8 cellular contexts compared by ENCODE assay signal in genomic region chr3:69051796-69052566, GRCh38. TPM values are rescaled to one million over a fixed set of nuclear protein-coding genes. Genes with fewer than 3 reads are reported as not detected.
DNase-seq lines count a peak whose midpoint lies in the region; ATAC-seq and TF ChIP-seq lines count a peak whose summit lies in the region.

TMF1 (minus strand) TSS chr3:69052333; CDS start chr3:69052086, 247 bp downstream.

- TF ChIP-seq CTCF in activated B cell treated with CpG ODN at 0.5 μM for 24 hours (IDR thresholded peaks at IDR 0.05) (no peak), colonic mucosa (IDR thresholded peaks at IDR 0.05) (no peak), left lung (IDR thresholded peaks at IDR 0.05) (no peak)

- peak within 1 kb of the TSS; percentile 98 for H3K27ac ChIP-seq in colonic mucosa
- H3K27ac ChIP-seq in left lung: peak within 1 kb of the TSS; percentile 96 to 98

- H3K9me3 ChIP-seq in colonic mucosa (no peaks in the 10 kb centered on the region), left lung (no peaks in the 10 kb centered on the region)

- intact Hi-C loops in activated B cell treated with CpG ODN at 0.5 μM for 24 hours (cut with micrococcal nuclease): loop anchor here (1.0 kb wide), 4 partner anchors 28 to 69 kb away; partner anchors contain the start of genes ARL6IP5, EOGT and UBA3
- intact Hi-C loops in colonic mucosa (cut with DNase I): loop anchor here (5.0 kb wide), 1 partner anchor 40 kb away; the partner anchor contains the start of gene EOGT
- intact Hi-C loops in left lung (cut with DNase I): no loop called here

- CTCF ChIA-PET in activated B cell treated with CpG ODN at 0.5 μM for 24 hours (lab: Charles Lee): interaction anchor here (1.1 to 3.2 kb wide), 6 partner anchors 33 to 254 kb away, joined by 3 to 18 read pairs (median 4); partner anchors contain the start of genes ARL6IP5 and EOGT

- H3K4me3 ChIP-seq in colonic mucosa: peak within 1 kb of the TSS; percentile 88
- H3K4me3 ChIP-seq in left lung: peak within 1 kb of the TSS; percentile 75 to 96

- H3K27me3 ChIP-seq in colonic mucosa: no peaks in the 10 kb centered on the region
- no peaks in the 10 kb centered on the region for H3K27me3 ChIP-seq in left lung

- ATAC-seq in GM19035 (IDR thresholded peaks at IDR 0.05; ENCODE audit: unreplicated experiment) (peak; percentile 98), HG03378 (IDR thresholded peaks at IDR 0.05; ENCODE audit: unreplicated experiment) (peak; percentile 98), activated B cell treated with CpG ODN at 0.5 μM for 24 hours (ENCODE audit: low read depth) (peak; percentile 86), left lung (peak; percentile 95)

- peak within 1 kb of the TSS; percentile 95 for H3K4me3 Mint-ChIP-seq in activated B cell treated with CpG ODN at 0.5 μM for 24 hours

- no peaks in the 10 kb centered on the region for H3K9me3 Mint-ChIP-seq in activated B cell treated with CpG ODN at 0.5 μM for 24 hours

- POLR2A ChIA-PET in activated B cell treated with CpG ODN at 0.5 μM for 24 hours (lab: Charles Lee): interaction anchor here (0.5 to 4.3 kb wide), 11 partner anchors 9 to 69 kb away, joined by 3 to 109 read pairs (median 4); partner anchors contain the start of genes ARL6IP5, EOGT and UBA3

- peak within 1 kb of the TSS; percentile 98 for H3K27ac Mint-ChIP-seq in activated B cell treated with CpG ODN at 0.5 μM for 24 hours

- H3K27me3 Mint-ChIP-seq in activated B cell treated with CpG ODN at 0.5 μM for 24 hours: no peaks in the 10 kb centered on the region

- DNase-seq in 8988T: peak; percentile 47
- DNase-seq in activated B cell treated with CpG ODN at 0.5 μM for 24 hours: peak; percentile 92
- DNase-seq in colonic mucosa: peak; percentile 98
- peak; percentile 98 for DNase-seq in left lung
- DNase-seq in stimulated activated CD4-positive, alpha-beta T cell treated with anti-CD3 and anti-CD28 coated beads, Interleukin-4, amount 100 ng/mL, for 24 hours: peak; percentile 98
- no peak for DNase-seq in nucleus accumbens (lab: John Stamatoyannopoulos, UW)

- H3K36me3 ChIP-seq in colonic mucosa (no peaks in the 10 kb centered on the region), left lung (peaks cover 0 to 50% of the 10 kb centered on the region in 2 donors)

- H3K9ac ChIP-seq in colonic mucosa (ENCODE audit: low read depth in 2 of 2, low read length in 2 of 2): peak within 1 kb of the TSS; percentile 93 to 100

- peaks cover 10% of the 10 kb centered on the region for H3K4me1 ChIP-seq in colonic mucosa
- peaks cover 21 to 49% of the 10 kb centered on the region in 2 donors for H3K4me1 ChIP-seq in left lung

- peaks cover 51% of the 10 kb centered on the region for H3K36me3 Mint-ChIP-seq in activated B cell treated with CpG ODN at 0.5 μM for 24 hours (ENCODE audit: low read depth)

- peaks cover 49% of the 10 kb centered on the region for H3K4me1 Mint-ChIP-seq in activated B cell treated with CpG ODN at 0.5 μM for 24 hours

RNA-seq across cellular contexts. Expression of gene TMF1, which starts in this region (rescaled TPM):
- total RNA-seq in activated B cell treated with CpG ODN at 0.5 μM for 24 hours (36.8 and 43.6 TPM in 2 replicates), colonic mucosa (10 to 100 TPM; 39.0 to 60.2 TPM), left lung (10 to 100 TPM; 38.4 to 40.8 TPM)

Comparison
In these comparisons a context has a peak if more than half of its experiments do, and no peak if none do; other contexts are left out.
1. DNase-seq: peak in 8988T (single experiment), activated B cell treated with CpG ODN at 0.5 μM for 24 hours (single experiment), colonic mucosa (single experiment), left lung (2 of 2) and stimulated activated CD4-positive, alpha-beta T cell treated with anti-CD3 and anti-CD28 coated beads, Interleukin-4, amount 100 ng/mL, for 24 hours (single experiment); none in nucleus accumbens (0 of 56).
2. intact Hi-C loops: an anchor here in activated B cell treated with CpG ODN at 0.5 μM for 24 hours (1.0 kb wide) and colonic mucosa (5.0 kb wide); none called in left lung.
3. Peak in every context shown above with its lines, with median percentiles within 50 percentile points of each other: ATAC-seq.